In genomic region chr12:108815875-108816594, GRCh38 we compare ENCODE assay signal across 13 cellular contexts. TPM values are rescaled to one million over a fixed set of nuclear protein-coding genes. Genes with fewer than 3 reads are reported as not detected.
DNase-seq lines count a peak whose midpoint lies in the region; ATAC-seq and TF ChIP-seq lines count a peak whose summit lies in the region.
"Had no signal": no experiment of that assay in that cellular context is flagged by ENCODE, and none has a peak within 500 bp of the region (broad histone marks: within the 10 kb centered on the region; RNA-seq: fewer than 3 reads in every experiment).

No MANE protein-coding gene starts in this region.

- H3K4me3 Mint-ChIP-seq in activated naive CD8-positive, alpha-beta T cell: no peak overlapping the region
- H3K4me3 Mint-ChIP-seq in activated naive CD8-positive, alpha-beta T cell treated with anti-CD3 and anti-CD28 coated beads, Interleukin-2, amount 50 U/mL, for 24 hours: no peak overlapping the region

- no peak for TF ChIP-seq EP300 in tibial nerve (IDR thresholded peaks at IDR 0.05)

- intact Hi-C loops in lower lobe of right lung (cut with DNase I): no loop called here
- intact Hi-C loops in lower leg skin (cut with DNase I; ENCODE audit: low total_unique reads): no loop called here

- DNase-seq in activated naive CD8-positive, alpha-beta T cell treated with anti-CD3 and anti-CD28 coated beads, Interleukin-2, amount 50 U/mL, for 24 hours: no peak
- DNase-seq in cardiac fibroblast (ENCODE audit: low read depth in 2 of 2) (peak; percentile 49 to 65), lower lobe of right lung (no peak), tibial nerve (ENCODE audit: low spot score in 2 of 2) (no peak), NCI-H526 (lab: John Stamatoyannopoulos, UW) (no peak), lower leg skin (ENCODE audit: low spot score in 2 of 2) (no peak)
- DNase-seq: GDM1, H7, NCI-H524, SW 1271 had no signal

- peak overlapping the region; percentile 55 for H3K27ac Mint-ChIP-seq in activated naive CD8-positive, alpha-beta T cell
- no peak overlapping the region for H3K27ac Mint-ChIP-seq in activated naive CD8-positive, alpha-beta T cell treated with anti-CD3 and anti-CD28 coated beads, Interleukin-2, amount 50 U/mL, for 24 hours

- H3K27me3 Mint-ChIP-seq in activated naive CD8-positive, alpha-beta T cell: no peaks in the 10 kb centered on the region
- H3K27me3 Mint-ChIP-seq in activated naive CD8-positive, alpha-beta T cell treated with anti-CD3 and anti-CD28 coated beads, Interleukin-2, amount 50 U/mL, for 24 hours: no peaks in the 10 kb centered on the region
- H3K27me3 Mint-ChIP-seq: progenitor cell of endocrine pancreas had no signal

- H3K4me1 Mint-ChIP-seq in activated naive CD8-positive, alpha-beta T cell (ENCODE audit: low read depth): peaks cover 2% of the 10 kb centered on the region
- peaks cover 12% of the 10 kb centered on the region for H3K4me1 Mint-ChIP-seq in activated naive CD8-positive, alpha-beta T cell treated with anti-CD3 and anti-CD28 coated beads, Interleukin-2, amount 50 U/mL, for 24 hours

- no peaks in the 10 kb centered on the region for H3K9me3 ChIP-seq in lower lobe of right lung
- H3K9me3 ChIP-seq in tibial nerve: no peaks in the 10 kb centered on the region

- no peak for ATAC-seq in activated naive CD8-positive, alpha-beta T cell treated with anti-CD3 and anti-CD28 coated beads, Interleukin-2, amount 50 U/mL, for 24 hours
- ATAC-seq in lower lobe of right lung (peak; percentile 33 to 42), GM19035 (IDR thresholded peaks at IDR 0.05; ENCODE audit: unreplicated experiment) (no peak)

- H3K4me3 ChIP-seq in cardiac fibroblast (replicated peaks in 1 of 2; ENCODE audit: low read depth in 2 of 2, low read length in 2 of 2): no peak overlapping the region
- no peak overlapping the region for H3K4me3 ChIP-seq in lower lobe of right lung
- no peak overlapping the region for H3K4me3 ChIP-seq in tibial nerve
- no peak overlapping the region for H3K4me3 ChIP-seq in lower leg skin (ENCODE audit: low read depth, poor library complexity, severe bottlenecking)

- H3K27me3 ChIP-seq in lower lobe of right lung (ENCODE audit: low read depth) (no peaks in the 10 kb centered on the region), tibial nerve (no peaks in the 10 kb centered on the region)

- peaks cover 3% of the 10 kb centered on the region for H3K36me3 Mint-ChIP-seq in activated naive CD8-positive, alpha-beta T cell
- peaks cover 12% of the 10 kb centered on the region for H3K36me3 Mint-ChIP-seq in activated naive CD8-positive, alpha-beta T cell treated with anti-CD3 and anti-CD28 coated beads, Interleukin-2, amount 50 U/mL, for 24 hours (ENCODE audit: low read depth)

- H3K4me1 ChIP-seq in lower lobe of right lung (peaks cover 49% of the 10 kb centered on the region), tibial nerve (peaks cover 0 to 92% (median 48%) of the 10 kb centered on the region in 4 donors)

- peaks cover 95% of the 10 kb centered on the region for H3K36me3 ChIP-seq in lower lobe of right lung
- peaks cover 3 to 77% (median 11%) of the 10 kb centered on the region in 3 donors for H3K36me3 ChIP-seq in tibial nerve

- TF ChIP-seq POLR2A in tibial nerve (IDR thresholded peaks at IDR 0.05) (no peak), lower leg skin (IDR thresholded peaks at IDR 0.05) (no peak)

- no peak for TF ChIP-seq CTCF in cardiac fibroblast (IDR thresholded peaks at IDR 0.05; ENCODE audit: low read depth, low read length)
- TF ChIP-seq CTCF in lower lobe of right lung (IDR thresholded peaks at IDR 0.05): no peak
- TF ChIP-seq CTCF in tibial nerve (IDR thresholded peaks at IDR 0.05): no peak
- no peak for TF ChIP-seq CTCF in lower leg skin (IDR thresholded peaks at IDR 0.05)

- 79 to 81% methylated on average over 10 of the region's 10 CpGs for WGBS in tibial nerve, 2 donors
- WGBS in lower leg skin, 2 donors: 74 to 80% methylated on average over 10 of the region's 10 CpGs

- H3K9me3 Mint-ChIP-seq in activated naive CD8-positive, alpha-beta T cell (ENCODE audit: low read depth): no peaks in the 10 kb centered on the region
- H3K9me3 Mint-ChIP-seq in activated naive CD8-positive, alpha-beta T cell treated with anti-CD3 and anti-CD28 coated beads, Interleukin-2, amount 50 U/mL, for 24 hours: no peaks in the 10 kb centered on the region

- peak overlapping the region; percentile 21 for H3K27ac ChIP-seq in lower lobe of right lung
- peak overlapping the region in 3 of 4 donors; percentile 31 to 85 (median 80) for H3K27ac ChIP-seq in tibial nerve

RNA-seq across cellular contexts. Expression of gene SSH1, which starts 41.3 kb away (rescaled TPM):
- 45.6 TPM for total RNA-seq in lower lobe of right lung
- total RNA-seq in tibial nerve: 10 to 100 TPM; 23.6 to 66.9 (median 28.0) TPM
- 10 to 100 TPM in 3 of 4 donors, 1 to 10 TPM in 1; 7.3 to 15.1 (median 13.1) TPM for total RNA-seq in lower leg skin

Comparison
In these comparisons a context has a peak if more than half of its experiments do, and no peak if none do; other contexts are left out.
1. ATAC-seq: peak in lower lobe of right lung (2 of 2); none in activated naive CD8-positive, alpha-beta T cell treated with anti-CD3 and anti-CD28 coated beads, Interleukin-2, amount 50 U/mL, for 24 hours (single experiment) and GM19035 (single experiment).
2. DNase-seq: peak in cardiac fibroblast (2 of 2); none in activated naive CD8-positive, alpha-beta T cell treated with anti-CD3 and anti-CD28 coated beads, Interleukin-2, amount 50 U/mL, for 24 hours (single experiment), lower lobe of right lung (single experiment), tibial nerve (0 of 2), NCI-H526 (0 of 2) and lower leg skin (0 of 2).